Comparison of ENCODE assay signal across 8 cellular contexts in genomic region chr1:114756949-114757454, GRCh38. TPM values are rescaled to one million over a fixed set of nuclear protein-coding genes. Genes with fewer than 3 reads are reported as not detected.
DNase-seq lines count a peak whose midpoint lies in the region; TF ChIP-seq lines count a peak whose summit lies in the region.

No MANE protein-coding gene starts in this region.

- DNase-seq in activated T-cell treated with anti-CD3 and anti-CD28 coated beads, Interleukin-2, amount 50 U/mL, for 24 hours = no peak
- DNase-seq in activated T-cell treated with anti-CD3 and anti-CD28 coated beads, Interleukin-2, amount 50 U/mL, for 48 hours = no peak
- DNase-seq in NCI-H1694 (lab: John Stamatoyannopoulos, UW) (peak; percentile 44), MCF 10A (ENCODE audit: unreplicated experiment) (peak; percentile 71), kidney epithelial cell (ENCODE audit: low read depth) (no peak), NCI-H510A treated with DMSO at 0.1 percent for 48 hours (lab: John Stamatoyannopoulos, UW) (no peak), cerebellar nuclear complex (lab: John Stamatoyannopoulos, UW) (no peak)

- CTCF ChIA-PET in MCF 10A (lab: Yijun Ruan, JAX) = interaction anchor here (1.1 kb wide), 1 partner anchor 11 kb away, joined by 3 read pairs; no protein-coding TSS in a partner anchor

- peak overlapping the region; percentile 100 for H3K4me3 ChIP-seq in kidney epithelial cell (ENCODE audit: low read depth, low read length)

- peak overlapping the region; percentile 99 for H3K4me3 Mint-ChIP-seq in activated T-cell treated with anti-CD3 and anti-CD28 coated beads, Interleukin-2, amount 50 U/mL, for 24 hours
- peak overlapping the region; percentile 97 for H3K4me3 Mint-ChIP-seq in MCF 10A (ENCODE audit: unreplicated experiment)
- peak overlapping the region; percentile 89 for H3K4me3 Mint-ChIP-seq in stimulated activated naive CD8-positive, alpha-beta T cell treated with anti-CD3 and anti-CD28 coated beads, Interleukin-15, Interleukin-2, amounts not matched to agents 100 ng/mL and 50 ng/mL, for 24 hours

- no peaks in the 10 kb centered on the region for H3K27me3 ChIP-seq in kidney epithelial cell (ENCODE audit: control insufficient read depth, insufficient read depth, low read length)

- no peaks in the 10 kb centered on the region for H3K27me3 Mint-ChIP-seq in activated T-cell treated with anti-CD3 and anti-CD28 coated beads, Interleukin-2, amount 50 U/mL, for 24 hours
- H3K27me3 Mint-ChIP-seq in MCF 10A (ENCODE audit: insufficient read depth, unreplicated experiment) = no peaks in the 10 kb centered on the region
- no peaks in the 10 kb centered on the region for H3K27me3 Mint-ChIP-seq in stimulated activated naive CD8-positive, alpha-beta T cell treated with anti-CD3 and anti-CD28 coated beads, Interleukin-15, Interleukin-2, amounts not matched to agents 100 ng/mL and 50 ng/mL, for 24 hours

- peaks cover 55% of the 10 kb centered on the region for H3K36me3 Mint-ChIP-seq in activated T-cell treated with anti-CD3 and anti-CD28 coated beads, Interleukin-2, amount 50 U/mL, for 24 hours (ENCODE audit: low read depth)
- peaks cover 30% of the 10 kb centered on the region for H3K36me3 Mint-ChIP-seq in MCF 10A (ENCODE audit: insufficient read depth, unreplicated experiment)
- peaks cover 35% of the 10 kb centered on the region for H3K36me3 Mint-ChIP-seq in stimulated activated naive CD8-positive, alpha-beta T cell treated with anti-CD3 and anti-CD28 coated beads, Interleukin-15, Interleukin-2, amounts not matched to agents 100 ng/mL and 50 ng/mL, for 24 hours (ENCODE audit: low read depth)

- peaks cover 60% of the 10 kb centered on the region for H3K4me1 Mint-ChIP-seq in activated T-cell treated with anti-CD3 and anti-CD28 coated beads, Interleukin-2, amount 50 U/mL, for 24 hours (ENCODE audit: low read depth)
- H3K4me1 Mint-ChIP-seq in MCF 10A (ENCODE audit: insufficient read depth, unreplicated experiment) = peaks cover 35% of the 10 kb centered on the region
- peaks cover 60% of the 10 kb centered on the region for H3K4me1 Mint-ChIP-seq in stimulated activated naive CD8-positive, alpha-beta T cell treated with anti-CD3 and anti-CD28 coated beads, Interleukin-15, Interleukin-2, amounts not matched to agents 100 ng/mL and 50 ng/mL, for 24 hours (ENCODE audit: low read depth)

- H3K27ac Mint-ChIP-seq in activated T-cell treated with anti-CD3 and anti-CD28 coated beads, Interleukin-2, amount 50 U/mL, for 24 hours = peak overlapping the region; percentile 100
- peak overlapping the region; percentile 100 for H3K27ac Mint-ChIP-seq in MCF 10A (ENCODE audit: low read depth, unreplicated experiment)
- peak overlapping the region; percentile 99 for H3K27ac Mint-ChIP-seq in stimulated activated naive CD8-positive, alpha-beta T cell treated with anti-CD3 and anti-CD28 coated beads, Interleukin-15, Interleukin-2, amounts not matched to agents 100 ng/mL and 50 ng/mL, for 24 hours

- POLR2A ChIA-PET in MCF 10A (lab: Yijun Ruan, JAX) = interaction anchor here (0.6 to 5.2 kb wide), 19 partner anchors 9 to 828 kb away, joined by 3 to 43 read pairs (median 3); partner anchors contain the start of genes DENND2C, HIPK1, NRAS and SIKE1

- no peaks in the 10 kb centered on the region for H3K36me3 ChIP-seq in kidney epithelial cell (ENCODE audit: control insufficient read depth, insufficient read depth, low read length)

- TF ChIP-seq CTCF in MCF 10A (IDR thresholded peaks at IDR 0.05; ENCODE audit: unreplicated experiment) (no peak), kidney epithelial cell (IDR thresholded peaks at IDR 0.05; ENCODE audit: insufficient read depth, low read length, poor library complexity, severe bottlenecking) (no peak)

- no TSS peak for BruUV-seq in MCF 10A (replicated peaks; lab: Mats Ljungman, UMichigan)

- intact Hi-C loops in MCF 10A (cut with micrococcal nuclease) = loop anchor here (2.0 kb wide), 1 partner anchor 40 kb away; the partner anchor contains the start of gene NRAS

- no peaks in the 10 kb centered on the region for H3K9me3 Mint-ChIP-seq in activated T-cell treated with anti-CD3 and anti-CD28 coated beads, Interleukin-2, amount 50 U/mL, for 24 hours
- no peaks in the 10 kb centered on the region for H3K9me3 Mint-ChIP-seq in MCF 10A (ENCODE audit: unreplicated experiment)
- peaks cover 5% of the 10 kb centered on the region for H3K9me3 Mint-ChIP-seq in stimulated activated naive CD8-positive, alpha-beta T cell treated with anti-CD3 and anti-CD28 coated beads, Interleukin-15, Interleukin-2, amounts not matched to agents 100 ng/mL and 50 ng/mL, for 24 hours

RNA-seq across cellular contexts. Expression of gene CSDE1, which starts 0.8 kb away (rescaled TPM):
- 535 and 580 TPM in 2 replicates for total RNA-seq in MCF 10A (2022)
- 654 and 1,426 TPM in 2 replicates for total RNA-seq in kidney epithelial cell

RNA-seq across cellular contexts. Expression of gene SIKE1, which starts 23.5 kb away (rescaled TPM):
- total RNA-seq in MCF 10A (2022) (66.2 and 74.1 TPM in 2 replicates), kidney epithelial cell (40.1 and 51.6 TPM in 2 replicates)

RNA-seq across cellular contexts. Expression of gene NRAS, which starts 40.4 kb away (rescaled TPM):
- total RNA-seq in MCF 10A (2022) = 38.9 and 41.4 TPM in 2 replicates
- total RNA-seq in kidney epithelial cell = 74.3 and 85.1 TPM in 2 replicates

Comparison
In these comparisons a context has a peak if more than half of its experiments do, and no peak if none do; other contexts are left out.
1. DNase-seq: peak in NCI-H1694 (single experiment) and MCF 10A (single experiment); none in activated T-cell treated with anti-CD3 and anti-CD28 coated beads, Interleukin-2, amount 50 U/mL, for 24 hours (single experiment), activated T-cell treated with anti-CD3 and anti-CD28 coated beads, Interleukin-2, amount 50 U/mL, for 48 hours (0 of 2), kidney epithelial cell (single experiment), NCI-H510A treated with DMSO at 0.1 percent for 48 hours (single experiment) and cerebellar nuclear complex (0 of 2).
2. Peak in every context shown above with its lines, with median percentiles within 50 percentile points of each other: H3K27ac Mint-ChIP-seq and H3K4me3 Mint-ChIP-seq.